Comparison of ENCODE assay signal across 8 cellular contexts in the genomic region with DNA sequence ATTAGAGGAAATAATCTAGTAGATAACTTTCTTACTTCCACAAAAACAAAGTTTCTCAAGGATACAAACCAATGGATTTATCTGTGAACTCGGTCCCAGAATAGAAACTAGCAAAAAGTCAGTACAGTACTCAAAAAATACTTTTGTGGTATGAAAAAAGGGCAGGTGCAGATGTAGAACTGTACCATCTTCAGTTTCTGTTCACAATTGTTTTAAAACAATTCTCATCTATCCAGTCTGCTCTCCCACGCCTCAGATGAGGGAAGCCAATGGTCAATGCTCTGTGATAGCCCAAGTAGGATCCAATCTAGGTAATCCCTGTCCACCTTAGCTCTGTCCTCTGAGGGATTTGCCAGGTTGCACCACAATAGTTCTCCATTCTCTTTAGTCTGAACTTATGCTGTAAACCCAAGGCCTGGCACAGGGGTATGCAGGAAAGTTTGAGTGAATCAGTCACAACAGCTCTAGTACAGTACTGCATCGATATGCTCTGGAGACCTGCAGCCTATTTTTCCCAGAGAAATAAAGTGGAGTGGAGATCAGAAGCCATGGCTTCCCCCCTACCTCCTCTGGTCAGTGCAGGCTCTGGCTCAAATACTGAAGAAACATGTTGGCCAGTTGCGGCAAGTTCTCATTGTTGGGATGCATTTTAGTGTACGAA. TPM values are rescaled to one million over a fixed set of nuclear protein-coding genes. Genes with fewer than 3 reads are reported as not detected.
DNase-seq lines count a peak whose midpoint lies in the region; ATAC-seq and TF ChIP-seq lines count a peak whose summit lies in the region.

No MANE protein-coding gene starts in this region.

- peaks cover 16% of the 10 kb centered on the region for H3K36me3 Mint-ChIP-seq in progenitor cell of endocrine pancreas (ENCODE audit: insufficient read depth)

- peaks cover 35% of the 10 kb centered on the region for H3K4me1 Mint-ChIP-seq in progenitor cell of endocrine pancreas (ENCODE audit: low read depth)

- peak overlapping the region; percentile 54; the same call in 1 of the 2 replicates for H2AFZ ChIP-seq in OCI-LY7 (ENCODE audit: low read length)

- H4K20me1 ChIP-seq in OCI-LY7 (ENCODE audit: insufficient read depth, low read length): peaks cover 17% of the 10 kb centered on the region; the same call in 1 of the 2 replicates

- DNase-seq in AG04449 (ENCODE audit: low read depth, low spot score) (no peak), OCI-LY7 (ENCODE audit: low spot score) (peak; percentile 5), epidermal melanocyte (ENCODE audit: insufficient read length, low spot score) (peak; percentile 20), progenitor cell of endocrine pancreas (ENCODE audit: low spot score, unreplicated experiment) (no peak)
- DNase-seq in stimulated activated CD4-positive, alpha-beta T cell treated with anti-CD3 and anti-CD28 coated beads, Interleukin-4, amount 100 ng/mL, for 1 hour: no peak

- peaks cover 34% of the 10 kb centered on the region for H3K36me3 ChIP-seq in OCI-LY7 (ENCODE audit: insufficient read depth, low read length)

- ATAC-seq in GM19455 (IDR thresholded peaks at IDR 0.05; ENCODE audit: unreplicated experiment) (peak; percentile 36), GM19467 (IDR thresholded peaks at IDR 0.05; ENCODE audit: unreplicated experiment) (no peak), esophagus mucosa (no peak)

- peak overlapping the region; percentile 96 for H3K27ac Mint-ChIP-seq in progenitor cell of endocrine pancreas

- TSS peak; percentile 65 for BruUV-seq in OCI-LY7 (replicated peaks; lab: Mats Ljungman, UMichigan)

- H3K9me2 ChIP-seq in OCI-LY7 (ENCODE audit: insufficient read depth, low read length): no peaks in the 10 kb centered on the region

- H3K27me3 Mint-ChIP-seq in progenitor cell of endocrine pancreas: no peaks in the 10 kb centered on the region

- CTCF ChIA-PET in AG04449 (lab: Yijun Ruan, JAX) (interaction anchor here (1.5 to 1.6 kb wide), 3 partner anchors 10 to 136 kb away, joined by 4 to 6 read pairs (median 6); no protein-coding TSS in a partner anchor), OCI-LY7 (lab: Charles Lee; ENCODE audit: unreplicated experiment) (no interaction called here)

- H3K9me3 Mint-ChIP-seq in progenitor cell of endocrine pancreas (ENCODE audit: low read depth): no peaks in the 10 kb centered on the region

- no peaks in the 10 kb centered on the region for H3K9me3 ChIP-seq in OCI-LY7 (ENCODE audit: low read length)

- H3K79me2 ChIP-seq in OCI-LY7 (ENCODE audit: insufficient read depth, low read depth, low read length): peaks cover 43% of the 10 kb centered on the region

- intact Hi-C loops in OCI-LY7 (cut with micrococcal nuclease; ENCODE audit: unreplicated experiment): no loop called here

- TF ChIP-seq CTCF in AG04449 (IDR thresholded peaks at IDR 0.05; ENCODE audit: insufficient read depth, low read length, missing control alignments) (no peak), OCI-LY7 (conservative IDR thresholded peaks at IDR 0.05; ENCODE audit: low read length) (no peak), progenitor cell of endocrine pancreas (IDR thresholded peaks at IDR 0.05; ENCODE audit: unreplicated experiment) (no peak)

- POLR2A ChIA-PET in AG04449 (lab: Yijun Ruan, JAX): interaction anchor here (0.6 to 1.7 kb wide), 3 partner anchors 23 to 260 kb away, joined by 3 to 6 read pairs (median 5); partner anchors contain the start of genes BTF3L4 and TXNDC12
- POLR2A ChIA-PET in OCI-LY7 (lab: Charles Lee): interaction anchor here (1.0 to 3.4 kb wide), 2 partner anchors 23 to 29 kb away, joined by 4 to 14 read pairs; partner anchors contain the start of genes BTF3L4 and TXNDC12

- peak overlapping the region; percentile 89 for H3K4me3 Mint-ChIP-seq in progenitor cell of endocrine pancreas (ENCODE audit: low read depth)

- H3K4me3 ChIP-seq in AG04449 (ENCODE audit: low read depth, low read length): peak overlapping the region; percentile 99
- H3K4me3 ChIP-seq in OCI-LY7 (ENCODE audit: low read depth, low read length, poor library complexity, severe bottlenecking): peak overlapping the region; percentile 88

- peak overlapping the region; percentile 100 for H3K4me2 ChIP-seq in OCI-LY7 (ENCODE audit: low read length)

- peaks cover 34% of the 10 kb centered on the region for H3K4me1 ChIP-seq in OCI-LY7 (ENCODE audit: insufficient read depth, low read length, poor library complexity, severe bottlenecking)

- H3K27ac ChIP-seq in OCI-LY7 (ENCODE audit: low read depth, low read length, poor library complexity, severe bottlenecking): peak overlapping the region; percentile 39

RNA-seq across cellular contexts. Expression of gene KTI12, which starts 1.4 kb away (rescaled TPM):
- total RNA-seq in OCI-LY7 (2014; rRNA removed; shearing (Covaris generic)): 15.8 and 16.4 TPM in 2 replicates
- total RNA-seq in OCI-LY7 (2022) (16.8 and 16.9 TPM in 2 replicates), progenitor cell of endocrine pancreas (8.3 and 8.5 TPM in 2 replicates), esophagus mucosa (5.4 TPM)

RNA-seq across cellular contexts. Expression of gene TXNDC12, which starts 22.7 kb away (rescaled TPM):
- total RNA-seq in OCI-LY7 (2014; rRNA removed; shearing (Covaris generic)): 26.6 and 28.5 TPM in 2 replicates
- total RNA-seq in OCI-LY7 (2022) (38.2 and 40.5 TPM in 2 replicates), progenitor cell of endocrine pancreas (70.1 and 83.6 TPM in 2 replicates), esophagus mucosa (32.8 TPM)

RNA-seq across cellular contexts. Expression of gene BTF3L4, which starts 23.8 kb away (rescaled TPM):
- 25.5 and 27.4 TPM in 2 replicates for total RNA-seq in OCI-LY7 (2014; rRNA removed; shearing (Covaris generic))
- total RNA-seq in OCI-LY7 (2022): 47.6 and 49.0 TPM in 2 replicates
- 93.1 and 100 TPM in 2 replicates for total RNA-seq in progenitor cell of endocrine pancreas
- 37.5 TPM for total RNA-seq in esophagus mucosa

RNA-seq across cellular contexts. Expression of gene RAB3B, which starts 41.8 kb away (rescaled TPM):
- total RNA-seq in OCI-LY7 (2014; rRNA removed; shearing (Covaris generic)): 0.03 and 0.05 TPM in 2 replicates
- total RNA-seq in OCI-LY7 (2022): not detected in 2 replicates
- total RNA-seq in progenitor cell of endocrine pancreas: 86.2 and 87.1 TPM in 2 replicates
- total RNA-seq in esophagus mucosa: 0.04 TPM

Comparison
In these comparisons a context has a peak if more than half of its experiments do, and no peak if none do; other contexts are left out.
1. DNase-seq: peak in OCI-LY7 (single experiment) and epidermal melanocyte (single experiment); none in AG04449 (single experiment), progenitor cell of endocrine pancreas (single experiment) and stimulated activated CD4-positive, alpha-beta T cell treated with anti-CD3 and anti-CD28 coated beads, Interleukin-4, amount 100 ng/mL, for 1 hour (single experiment).